Comparison of ENCODE assay signal across 15 cellular contexts in the genomic region with DNA sequence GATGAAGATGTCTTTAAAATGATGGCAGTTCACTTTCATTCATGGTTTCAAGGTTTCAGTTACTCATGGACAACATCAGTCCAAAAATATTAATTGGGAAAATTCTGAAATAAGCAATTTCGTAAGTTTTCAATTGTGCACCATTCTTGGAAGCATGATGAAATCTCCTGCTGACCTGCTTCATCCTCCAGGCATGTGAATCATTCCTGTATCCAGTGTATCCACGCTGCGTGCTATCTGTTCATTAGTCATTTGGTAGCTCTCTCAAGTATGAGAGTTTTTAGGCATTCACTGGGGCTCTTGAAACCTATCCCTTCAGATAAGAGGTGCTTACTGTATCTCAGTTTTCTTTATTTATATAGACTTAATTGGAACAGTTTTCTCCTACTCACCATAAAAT.
DNase-seq lines count a peak whose midpoint lies in the region; ATAC-seq and TF ChIP-seq lines count a peak whose summit lies in the region.
"Had no signal": no experiment of that assay in that cellular context is flagged by ENCODE, and none has a peak within 500 bp of the region (broad histone marks: within the 10 kb centered on the region; RNA-seq: fewer than 3 reads in every experiment).

No MANE protein-coding gene starts in this region.

- H3K4me3 ChIP-seq in AG10803 (ENCODE audit: low read length), result no peak overlapping the region
- no peak overlapping the region for H3K4me3 ChIP-seq in MG63
- no peak overlapping the region for H3K4me3 ChIP-seq in astrocyte of the cerebellum (ENCODE audit: low read depth, low read length)
- no peak overlapping the region for H3K4me3 ChIP-seq in hepatocyte
- H3K4me3 ChIP-seq: sigmoid colon, stomach had no signal

- TF ChIP-seq CTCF in AG10803 (conservative IDR thresholded peaks at IDR 0.05; ENCODE audit: low read length), result no peak
- TF ChIP-seq CTCF in astrocyte of the cerebellum (IDR thresholded peaks at IDR 0.05; ENCODE audit: low read depth, low read length, missing control alignments), result no peak
- TF ChIP-seq CTCF in hepatocyte (IDR thresholded peaks at IDR 0.05; ENCODE audit: poor library complexity), result no peak

- no peak for ATAC-seq in GM21723 (IDR thresholded peaks at IDR 0.05; ENCODE audit: unreplicated experiment)
- ATAC-seq in GM18858 (IDR thresholded peaks at IDR 0.05; ENCODE audit: unreplicated experiment), result no peak
- ATAC-seq in HG02970 (IDR thresholded peaks at IDR 0.05; ENCODE audit: low FRiP score, unreplicated experiment), result no peak

- in situ Hi-C loops in astrocyte of the cerebellum (cut with HindIII; ENCODE audit: low sequenced_read_pairs), result no loop called here

- H3K9me2 ChIP-seq in hepatocyte (replicated peaks; ENCODE audit: insufficient read depth), result no peaks in the 10 kb centered on the region

- H4K20me1 ChIP-seq in hepatocyte (ENCODE audit: insufficient read depth, poor library complexity, severe bottlenecking), result no peaks in the 10 kb centered on the region

- 65% methylated on average over 3 of the region's 3 CpGs for WGBS in hepatocyte (ENCODE audit: low lambda C conversion rate, missing lambda C conversion rate)

- H3K36me3 ChIP-seq in MG63 (no peaks in the 10 kb centered on the region), hepatocyte (replicated peaks; ENCODE audit: insufficient read depth, low read depth) (no peaks in the 10 kb centered on the region)
- H3K36me3 ChIP-seq: sigmoid colon, stomach had no signal

- H3K27me3 ChIP-seq in MG63 (no peaks in the 10 kb centered on the region), hepatocyte (no peaks in the 10 kb centered on the region)
- H3K27me3 ChIP-seq: sigmoid colon, stomach had no signal

- H2AFZ ChIP-seq in hepatocyte, result no peak overlapping the region

- peak; percentile 54 for DNase-seq in AG10803 (ENCODE audit: low read depth)
- DNase-seq in MG63, result peak; percentile 77
- peak; percentile 22 for DNase-seq in astrocyte of the cerebellum (ENCODE audit: low read depth)
- DNase-seq in hepatocyte (ENCODE audit: low spot score), result peak; percentile 25
- DNase-seq in COLO829 (ENCODE audit: low spot score), result no peak
- DNase-seq: activated T-cell treated with anti-CD3 and anti-CD28 coated beads, Interleukin-2, amount 50 U/mL, for 24 hours; glutamatergic neuron; KG1; NCI-H2029; nephron progenitor cell; sigmoid colon; stomach had no signal

- H3K27ac ChIP-seq in hepatocyte, result no peak overlapping the region
- H3K27ac ChIP-seq: sigmoid colon, stomach had no signal

- no peaks in the 10 kb centered on the region for H3K4me1 ChIP-seq in hepatocyte (ENCODE audit: insufficient read depth)
- H3K4me1 ChIP-seq: sigmoid colon, stomach had no signal

- H3K79me2 ChIP-seq in hepatocyte, result no peaks in the 10 kb centered on the region

- H3K9me3 ChIP-seq in MG63, result no peaks in the 10 kb centered on the region; the same call in 1 of the 2 replicates
- no peaks in the 10 kb centered on the region for H3K9me3 ChIP-seq in hepatocyte (ENCODE audit: low read depth)
- H3K9me3 ChIP-seq: sigmoid colon, stomach had no signal

- no peak overlapping the region for H3K4me2 ChIP-seq in hepatocyte
